In the genomic region with DNA sequence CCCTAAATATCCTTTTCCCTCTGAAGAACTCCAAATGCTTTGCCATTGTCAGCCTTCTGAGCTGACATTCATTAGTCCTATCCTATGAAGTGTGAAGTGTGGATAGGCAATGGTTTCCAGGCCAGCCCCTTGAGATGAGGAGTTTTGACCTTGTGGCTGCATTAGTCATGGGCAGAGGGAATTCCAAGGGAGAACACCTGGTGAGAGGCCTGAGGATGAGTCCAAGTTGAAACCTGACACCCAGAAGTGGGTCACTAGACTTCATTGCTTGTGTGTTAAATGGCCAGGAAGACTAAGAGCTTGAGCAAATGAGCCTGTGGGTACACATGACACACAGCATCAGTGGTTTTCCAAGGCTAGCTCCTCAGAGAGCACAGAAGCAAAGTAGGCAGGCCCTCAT, we compare ENCODE assay signal across 15 cellular contexts.
DNase-seq lines count a peak whose midpoint lies in the region; ATAC-seq and TF ChIP-seq lines count a peak whose summit lies in the region.
"Had no signal": no experiment of that assay in that cellular context is flagged by ENCODE, and none has a peak within 500 bp of the region (broad histone marks: within the 10 kb centered on the region; RNA-seq: fewer than 3 reads in every experiment).

No MANE protein-coding gene starts in this region.

- H3K4me1 ChIP-seq in HCT116 (ENCODE audit: control insufficient read depth in 1 of 2, insufficient read depth in 2 of 2, low read length in 2 of 2): peaks cover 14 to 16% of the 10 kb centered on the region in 2 experiments
- H3K4me1 ChIP-seq in trophoblast cell (ENCODE audit: control insufficient read depth in 1 of 2, insufficient read depth in 2 of 2, low read length in 2 of 2): no peaks in the 10 kb centered on the region
- H3K4me1 ChIP-seq: testis had no signal

- no peak overlapping the region for H4K91ac ChIP-seq in trophoblast cell (ENCODE audit: low read depth, low read length)

- no peak overlapping the region for H2AK5ac ChIP-seq in trophoblast cell (ENCODE audit: low read length)

- peaks cover 23% of the 10 kb centered on the region for H3K4me1 Mint-ChIP-seq in mesothelial cell of epicardium

- peaks cover 4% of the 10 kb centered on the region for H3K9me3 Mint-ChIP-seq in mesothelial cell of epicardium
- H3K9me3 Mint-ChIP-seq: CD4-positive, alpha-beta T cell had no signal

- POLR2A ChIA-PET in HCT116 (lab: Charles Lee): interaction anchor here (1.0 kb wide), 1 partner anchor 17 kb away, joined by 3 read pairs; no protein-coding TSS in a partner anchor

- H3K14ac ChIP-seq in trophoblast cell (ENCODE audit: low read length): no peak overlapping the region

- no peak overlapping the region for H4K8ac ChIP-seq in trophoblast cell (ENCODE audit: low read depth, low read length)

- H2BK120ac ChIP-seq in trophoblast cell (ENCODE audit: insufficient read depth, low read length, poor library complexity): no peak overlapping the region

- no peak overlapping the region for H3K4ac ChIP-seq in trophoblast cell (ENCODE audit: low read depth, low read length)

- no TSS peak for BruUV-seq in HCT116 (replicated peaks; lab: Mats Ljungman, UMichigan)

- H3K36me3 ChIP-seq in HCT116 (ENCODE audit: control insufficient read depth in 1 of 2, insufficient read depth in 2 of 2, low read length in 2 of 2) (no peaks in the 10 kb centered on the region), trophoblast cell (ENCODE audit: control insufficient read depth in 1 of 2, insufficient read depth in 2 of 2, low read length in 2 of 2) (no peaks in the 10 kb centered on the region)
- H3K36me3 ChIP-seq: brain microvascular endothelial cell had no signal

- no peaks in the 10 kb centered on the region for H3K36me3 Mint-ChIP-seq in mesothelial cell of epicardium

- RAD21 ChIA-PET in HCT116 (lab: Charles Lee; ENCODE audit: low non-redundant PET in 1 of 2, low total read pairs in 2 of 2, uncharacterized antibody in 2 of 2, unreplicated experiment in 2 of 2): interaction anchor here in 1 of 2 experiments (0.6 kb wide), 1 partner anchor 186 kb away, joined by 3 read pairs; no protein-coding TSS in a partner anchor

- TF ChIP-seq CTCF in HCT116 (IDR thresholded peaks at IDR 0.05 in 2 of 3, conservative IDR thresholded peaks at IDR 0.05 in 1 of 3; ENCODE audit: borderline replicate concordance in 1 of 3, insufficient read depth in 1 of 3, low read depth in 2 of 3, low read length in 2 of 3) (no peak), epithelial cell of proximal tubule (conservative IDR thresholded peaks at IDR 0.05; ENCODE audit: low read depth, low read length) (no peak), mesothelial cell of epicardium (IDR thresholded peaks at IDR 0.05; ENCODE audit: unreplicated experiment) (no peak)

- H3K27me3 Mint-ChIP-seq in mesothelial cell of epicardium (ENCODE audit: low read depth): peaks cover 15% of the 10 kb centered on the region

- H3K27ac Mint-ChIP-seq in mesothelial cell of epicardium: no peak overlapping the region
- H3K27ac Mint-ChIP-seq: CD4-positive, alpha-beta T cell had no signal

- ATAC-seq in HCT116 (peak; percentile 100), HG02642 (IDR thresholded peaks at IDR 0.05; ENCODE audit: poor library complexity, unreplicated experiment) (no peak)

- H3K27ac ChIP-seq in HCT116 (ENCODE audit: low read depth, low read length) (no peak overlapping the region), trophoblast cell (ENCODE audit: low read depth, low read length) (no peak overlapping the region)
- H3K27ac ChIP-seq: brain microvascular endothelial cell, testis had no signal

- H3K4me3 ChIP-seq in HCT116 (replicated peaks in 1 of 2; ENCODE audit: low read depth in 1 of 2, low read length in 2 of 2) (0 out of 4 replicates have a peak overlapping the region, but pooled peaks of 1 of the 2 experiments have one; percentile 11), epithelial cell of proximal tubule (ENCODE audit: low read depth, low read length) (no peak overlapping the region), trophoblast cell (ENCODE audit: low read depth, low read length) (no peak overlapping the region)
- H3K4me3 ChIP-seq: testis had no signal

- no peak overlapping the region for H3K9ac ChIP-seq in HCT116 (ENCODE audit: low read length)
- no peak overlapping the region for H3K9ac ChIP-seq in trophoblast cell (ENCODE audit: low read length)

- no peak overlapping the region for H2BK12ac ChIP-seq in trophoblast cell (ENCODE audit: low read length)

- H2BK5ac ChIP-seq in trophoblast cell (ENCODE audit: low read depth, low read length, poor library complexity): no peak overlapping the region

- H3K4me2 ChIP-seq in HCT116 (ENCODE audit: low read length) (peak overlapping the region; percentile 62), trophoblast cell (ENCODE audit: low read length) (no peak overlapping the region)

- H3K79me1 ChIP-seq in trophoblast cell (ENCODE audit: low read length): no peaks in the 10 kb centered on the region

- H3K23ac ChIP-seq in trophoblast cell (ENCODE audit: low read length): no peak overlapping the region

- DNase-seq in HCT116 (ENCODE audit: low read depth, low spot score) (peak; percentile 81), NCI-H2196 treated with DMSO at 0.1 percent for 48 hours (lab: John Stamatoyannopoulos, UW; ENCODE audit: unreplicated experiment) (peak; percentile 34), epithelial cell of proximal tubule (ENCODE audit: low read depth) (peak; percentile 83), trophoblast cell (peak; percentile 61 to 66), NOMO-1 treated with DMSO at 0.1 percent for 48 hours (lab: John Stamatoyannopoulos, UW; ENCODE audit: unreplicated experiment) (no peak), mesothelial cell of epicardium (ENCODE audit: low spot score in 2 of 2, unreplicated experiment in 2 of 2) (no peak)
- DNase-seq: activated gamma-delta T cell treated with Interleukin-2 at 50 U/mL for 16 hours; brain microvascular endothelial cell; CD4-positive, alpha-beta T cell; head of caudate nucleus; NCI-H2171; nucleus accumbens; SIG-M5; testis had no signal

- no peak overlapping the region for H4K12ac ChIP-seq in trophoblast cell (ENCODE audit: low read depth, low read length)

- CTCF ChIA-PET in HCT116 (lab: Charles Lee): no interaction called here

- H3K4me3 Mint-ChIP-seq in mesothelial cell of epicardium: no peak overlapping the region
- H3K4me3 Mint-ChIP-seq: CD4-positive, alpha-beta T cell had no signal

- no peaks in the 10 kb centered on the region for H3K79me2 ChIP-seq in HCT116 (ENCODE audit: insufficient read depth, low read length)
- no peaks in the 10 kb centered on the region for H3K79me2 ChIP-seq in trophoblast cell (ENCODE audit: control insufficient read depth, insufficient read depth, low read length, poor library complexity)

- no peak overlapping the region for H3K18ac ChIP-seq in trophoblast cell (ENCODE audit: low read length)

- H3K27me3 ChIP-seq in HCT116 (ENCODE audit: insufficient read depth, low read length) (peaks cover 4% of the 10 kb centered on the region; the same call in 1 of the 2 replicates), trophoblast cell (ENCODE audit: insufficient read depth, low read length) (no peaks in the 10 kb centered on the region)
- H3K27me3 ChIP-seq: brain microvascular endothelial cell, testis had no signal

- TF ChIP-seq RAD21 in HCT116 (IDR thresholded peaks at IDR 0.05; ENCODE audit: low read depth): no peak; the same call in 1 of the 2 replicates

- intact Hi-C loops in HCT116 (cut with micrococcal nuclease): no loop called here

- TF ChIP-seq POLR2A in HCT116 (IDR thresholded peaks at IDR 0.05; ENCODE audit: borderline replicate concordance, extremely low read depth, insufficient read depth, insufficient read length): no peak

- H2AFZ ChIP-seq in HCT116 (ENCODE audit: low read depth, low read length, poor library complexity, severe bottlenecking) (no peak overlapping the region), trophoblast cell (ENCODE audit: insufficient read depth, low read length, poor library complexity) (no peak overlapping the region)

- no peaks in the 10 kb centered on the region for H3K9me2 ChIP-seq in HCT116 (ENCODE audit: insufficient read depth)

- H3K9me3 ChIP-seq in HCT116 (ENCODE audit: control insufficient read depth in 1 of 2, insufficient read depth in 1 of 2, low read depth in 1 of 2, low read length in 2 of 2): no peaks in the 10 kb centered on the region
- H3K9me3 ChIP-seq in trophoblast cell (ENCODE audit: insufficient read depth, low read depth, low read length): no peaks in the 10 kb centered on the region
- H3K9me3 ChIP-seq: testis had no signal

- no peaks in the 10 kb centered on the region for H4K20me1 ChIP-seq in HCT116 (ENCODE audit: insufficient read depth)

TF ChIP-seq in HCT116, 20 proteins besides CTCF, POLR2A, EP300 and RAD21 (continues in another document):
- TF ChIP-seq CEBPB (IDR thresholded peaks at IDR 0.05; ENCODE audit: low read depth): no peak
- TF ChIP-seq POLR2AphosphoS5 (IDR thresholded peaks at IDR 0.05; ENCODE audit: low read depth, low read length): peak; percentile 35; the same call in 1 of the 2 replicates
- TF ChIP-seq SIN3A (IDR thresholded peaks at IDR 0.05; ENCODE audit: low read depth): 0 out of 2 replicates have a peak, but pooled peaks have one; percentile 27
- peak; percentile 73 for TF ChIP-seq FOSL1 (IDR thresholded peaks at IDR 0.05; ENCODE audit: low read depth)
- TF ChIP-seq SP1 (IDR thresholded peaks at IDR 0.05; ENCODE audit: low read depth): peak; percentile 76
- TF ChIP-seq EGR1 (IDR thresholded peaks at IDR 0.05; ENCODE audit: low read depth): no peak
- TF ChIP-seq TCF7L2 (IDR thresholded peaks at IDR 0.05; ENCODE audit: borderline replicate concordance, extremely low read depth, insufficient read depth, insufficient read length): no peak
- TF ChIP-seq CBX3 (IDR thresholded peaks at IDR 0.05; ENCODE audit: low read depth): peak; percentile 88; the same call in 1 of the 2 replicates
- TF ChIP-seq JUND (IDR thresholded peaks at IDR 0.05): peak; percentile 81
- TF ChIP-seq, protein P1, sequence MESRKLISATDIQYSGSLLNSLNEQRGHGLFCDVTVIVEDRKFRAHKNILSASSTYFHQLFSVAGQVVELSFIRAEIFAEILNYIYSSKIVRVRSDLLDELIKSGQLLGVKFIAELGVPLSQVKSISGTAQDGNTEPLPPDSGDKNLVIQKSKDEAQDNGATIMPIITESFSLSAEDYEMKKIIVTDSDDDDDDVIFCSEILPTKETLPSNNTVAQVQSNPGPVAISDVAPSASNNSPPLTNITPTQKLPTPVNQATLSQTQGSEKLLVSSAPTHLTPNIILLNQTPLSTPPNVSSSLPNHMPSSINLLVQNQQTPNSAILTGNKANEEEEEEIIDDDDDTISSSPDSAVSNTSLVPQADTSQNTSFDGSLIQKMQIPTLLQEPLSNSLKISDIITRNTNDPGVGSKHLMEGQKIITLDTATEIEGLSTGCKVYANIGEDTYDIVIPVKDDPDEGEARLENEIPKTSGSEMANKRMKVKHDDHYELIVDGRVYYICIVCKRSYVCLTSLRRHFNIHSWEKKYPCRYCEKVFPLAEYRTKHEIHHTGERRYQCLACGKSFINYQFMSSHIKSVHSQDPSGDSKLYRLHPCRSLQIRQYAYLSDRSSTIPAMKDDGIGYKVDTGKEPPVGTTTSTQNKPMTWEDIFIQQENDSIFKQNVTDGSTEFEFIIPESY (IDR thresholded peaks at IDR 0.05; ENCODE audit: extremely low read depth, insufficient replicate concordance, low read length): no peak

Comparison
In these comparisons a context has a peak if more than half of its experiments do, and no peak if none do; other contexts are left out.
1. DNase-seq: peak in HCT116 (single experiment), NCI-H2196 treated with DMSO at 0.1 percent for 48 hours (single experiment), epithelial cell of proximal tubule (single experiment) and trophoblast cell (2 of 2); none in NOMO-1 treated with DMSO at 0.1 percent for 48 hours (single experiment) and mesothelial cell of epicardium (0 of 2).